ENCODE assay signal across 32 cellular contexts in the genomic region with DNA sequence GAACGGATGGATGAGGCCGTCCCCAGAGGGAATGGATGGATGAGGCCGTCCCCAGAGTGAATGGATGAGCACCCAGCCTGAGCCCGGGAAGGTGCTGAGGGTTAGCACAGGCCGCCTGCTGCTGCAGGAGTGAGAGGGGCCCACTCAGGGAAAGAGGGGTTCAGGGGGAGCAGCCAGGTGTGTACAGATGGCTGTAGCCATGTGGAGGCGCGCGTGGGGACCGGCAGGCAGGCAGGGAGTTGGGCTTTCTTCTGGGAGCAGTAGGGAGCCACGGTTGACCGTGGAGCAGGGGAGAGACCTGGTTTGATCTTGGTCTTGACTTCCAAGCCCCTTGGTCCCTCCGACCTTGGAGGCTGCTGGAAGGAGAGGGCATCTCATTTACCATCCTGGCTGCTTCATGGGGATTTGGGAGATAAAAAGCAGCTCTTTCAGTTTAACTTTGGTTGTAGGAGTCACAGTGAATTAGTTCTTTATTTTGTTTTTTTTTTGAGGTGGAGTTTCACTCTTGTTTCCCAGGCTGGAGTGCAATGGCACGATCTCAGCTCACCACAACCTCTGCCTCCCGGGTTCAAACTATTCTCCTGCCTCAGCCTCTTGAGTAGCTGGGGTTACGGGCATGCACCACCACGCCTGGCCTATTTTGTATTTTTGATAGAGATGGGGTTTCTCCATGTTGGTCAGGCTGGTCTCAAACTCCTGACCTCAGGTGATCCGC. TPM values are rescaled to one million over a fixed set of nuclear protein-coding genes. Genes with fewer than 3 reads are reported as not detected.
DNase-seq lines count a peak whose midpoint lies in the region; ATAC-seq, FAIRE-seq and TF ChIP-seq lines count a peak whose summit lies in the region.
"Had no signal": no experiment of that assay in that cellular context is flagged by ENCODE, and none has a peak within 500 bp of the region (broad histone marks: within the 10 kb centered on the region; RNA-seq: fewer than 3 reads in every experiment).

No MANE protein-coding gene starts in this region.

- peak overlapping the region; percentile 26; the same call in 1 of the 2 replicates for H3K9ac ChIP-seq in HepG2 (ENCODE audit: insufficient read depth, low read depth, low read length)

- H3K27ac ChIP-seq in HepG2 (ENCODE audit: extremely low read length, insufficient read depth, low read length), result peak overlapping the region; percentile 99
- H3K27ac ChIP-seq in right lobe of liver, result no peak overlapping the region
- H3K27ac ChIP-seq in vagina, result no peak overlapping the region
- H3K27ac ChIP-seq: sigmoid colon, upper lobe of right lung had no signal

- in situ Hi-C loops in HepG2 (cut with HindIII; ENCODE audit: extremely low pct_ligation_motif_present, low pct_unique_long_range_greater_than_20kb), result no loop called here

- no peak for TF ChIP-seq CTCF in HepG2 (CRISPR knock-in tag; IDR thresholded peaks at IDR 0.05)
- TF ChIP-seq CTCF in right lobe of liver (IDR thresholded peaks at IDR 0.05), result no peak
- TF ChIP-seq CTCF in mesothelial cell of epicardium (IDR thresholded peaks at IDR 0.05; ENCODE audit: unreplicated experiment), result no peak
- no peak for TF ChIP-seq CTCF in vagina (IDR thresholded peaks at IDR 0.05)

- DNase-seq in HepG2 (ENCODE audit: low spot score), result no peak
- DNase-seq in right lobe of liver, result no peak
- DNase-seq in T-helper 17 cell, result no peak
- DNase-seq in mesothelial cell of epicardium (ENCODE audit: low spot score in 2 of 2, unreplicated experiment in 2 of 2), result no peak
- no peak for DNase-seq in NCI-H187 (lab: John Stamatoyannopoulos, UW)
- DNase-seq in NCI-H82 treated with DMSO at 0.1 percent for 48 hours (lab: John Stamatoyannopoulos, UW; ENCODE audit: unreplicated experiment), result no peak
- no peak for DNase-seq in vagina (ENCODE audit: extremely low spot score in 2 of 2)
- DNase-seq: activated CD4-positive, alpha-beta T cell treated with anti-CD3 and anti-CD28 coated beads for 4 hours; activated naive CD4-positive, alpha-beta T cell treated with Interleukin-2 at 50 U/mL for 16 hours; activated T-cell treated with anti-CD3 and anti-CD28 coated beads, Interleukin-2, amount 50 U/mL, for 48 hours; AML-193; amniotic stem cell; caudate nucleus; dermis blood vessel endothelial cell; DMS79; GF-D8; Kasumi-1; NCI-H1694; NCI-H2171 treated with DMSO at 0.1 percent for 48 hours; NCI-H526; posterior cingulate gyrus; RPMI8226; sigmoid colon; stimulated activated CD4-positive, alpha-beta T cell treated with anti-CD3 and anti-CD28 coated beads, Interleukin-15, amount 100 ng/mL, for 24 hours; upper lobe of right lung had no signal

- H3K36me3 ChIP-seq in HepG2 (replicated peaks in 1 of 2; ENCODE audit: control insufficient read depth in 1 of 2, insufficient read depth in 2 of 2, low read length in 2 of 2) (peaks cover 12 to 23% of the 10 kb centered on the region in 2 experiments; a peak in 4 of 5 replicates), right lobe of liver (no peaks in the 10 kb centered on the region), vagina (no peaks in the 10 kb centered on the region)
- H3K36me3 ChIP-seq: sigmoid colon, upper lobe of right lung had no signal

- H3K36me3 Mint-ChIP-seq in T-helper 17 cell (ENCODE audit: low read depth) (no peaks in the 10 kb centered on the region), mesothelial cell of epicardium (no peaks in the 10 kb centered on the region)

- H3K9me3 ChIP-seq in HepG2 (ENCODE audit: low read length) (no peaks in the 10 kb centered on the region), right lobe of liver (no peaks in the 10 kb centered on the region), T-helper 17 cell (ENCODE audit: control insufficient read depth, low read length, poor library complexity, severe bottlenecking) (no peaks in the 10 kb centered on the region), vagina (no peaks in the 10 kb centered on the region)
- H3K9me3 ChIP-seq: sigmoid colon, upper lobe of right lung had no signal

- no peak for TF ChIP-seq RAD21 in HepG2 (CRISPR knock-in tag; IDR thresholded peaks at IDR 0.05)

- H3K79me2 ChIP-seq in HepG2 (ENCODE audit: insufficient read depth, low read length), result peaks cover 65% of the 10 kb centered on the region

- H3K4me1 Mint-ChIP-seq in T-helper 17 cell, result no peaks in the 10 kb centered on the region
- peaks cover 32% of the 10 kb centered on the region for H3K4me1 Mint-ChIP-seq in mesothelial cell of epicardium

- intact Hi-C loops in HepG2 (cut with micrococcal nuclease; ENCODE audit: unreplicated experiment) (no loop called here), right lobe of liver (cut with DNase I) (no loop called here), vagina (cut with DNase I) (no loop called here)

- H3K9me3 Mint-ChIP-seq in mesothelial cell of epicardium, result no peaks in the 10 kb centered on the region
- H3K9me3 Mint-ChIP-seq: T-helper 1 cell treated with Interleukin-12 subunit alpha and Interleukin-12 subunit beta and Interleukin-4 antibody, amounts not matched to agents 30 μg/mL and 1 μg/mL, for 36 hours had no signal

- TF ChIP-seq POLR2A in HepG2 (IDR thresholded peaks at IDR 0.05; ENCODE audit: insufficient read depth in 1 of 2, low read depth in 2 of 2, low read length in 2 of 2) (no peak), right lobe of liver (IDR thresholded peaks at IDR 0.05) (no peak), vagina (IDR thresholded peaks at IDR 0.05) (no peak)

- H3K4me3 ChIP-seq in HepG2 (replicated peaks in 1 of 3; ENCODE audit: insufficient read depth in 1 of 3, low read depth in 2 of 3, low read length in 3 of 3) (no peak overlapping the region), right lobe of liver (no peak overlapping the region), vagina (no peak overlapping the region)
- H3K4me3 ChIP-seq: sigmoid colon, upper lobe of right lung had no signal

- H3K27me3 Mint-ChIP-seq in T-helper 17 cell (no peaks in the 10 kb centered on the region), mesothelial cell of epicardium (ENCODE audit: low read depth) (no peaks in the 10 kb centered on the region)

- 85% methylated on average over 14 of the region's 17 CpGs for WGBS in HepG2 (ENCODE audit: low lambda C conversion rate)
- 0% methylated on average over 1 of the region's 17 CpGs for WGBS in right lobe of liver (ENCODE audit: insufficient coverage, low coverage, low lambda C conversion rate, missing lambda C conversion rate)

- no peak overlapping the region for H3K4me3 Mint-ChIP-seq in T-helper 17 cell
- no peak overlapping the region for H3K4me3 Mint-ChIP-seq in mesothelial cell of epicardium
- H3K4me3 Mint-ChIP-seq: T-helper 1 cell treated with Interleukin-12 subunit alpha and Interleukin-12 subunit beta and Interleukin-4 antibody, amounts not matched to agents 30 μg/mL and 1 μg/mL, for 36 hours had no signal

- H3K27me3 ChIP-seq in HepG2 (ENCODE audit: control insufficient read depth in 1 of 2, insufficient read depth in 2 of 2, low read length in 2 of 2), result no peaks in the 10 kb centered on the region
- H3K27me3 ChIP-seq in right lobe of liver, result no peaks in the 10 kb centered on the region
- H3K27me3 ChIP-seq in vagina, result no peaks in the 10 kb centered on the region
- H3K27me3 ChIP-seq: sigmoid colon, upper lobe of right lung had no signal

- CTCF ChIA-PET in HepG2 (lab: Yijun Ruan, JAX; ENCODE audit: low intra/inter-chr PET ratio, low total read pairs), result no interaction called here

- peak overlapping the region; percentile 32 for H3K27ac Mint-ChIP-seq in T-helper 17 cell
- peak overlapping the region; percentile 94 for H3K27ac Mint-ChIP-seq in mesothelial cell of epicardium
- H3K27ac Mint-ChIP-seq: T-helper 1 cell treated with Interleukin-12 subunit alpha and Interleukin-12 subunit beta and Interleukin-4 antibody, amounts not matched to agents 30 μg/mL and 1 μg/mL, for 36 hours had no signal

- H4K20me1 ChIP-seq in HepG2 (ENCODE audit: insufficient read depth, low read length), result peaks cover 14% of the 10 kb centered on the region; the same call in 1 of the 2 replicates

- FAIRE-seq in HepG2 (lab: Jason Lieb, UNC), result no peak
- FAIRE-seq: A204.1, HTR-8/SVneo, islet of Langerhans had no signal

- H3K4me2 ChIP-seq in HepG2 (ENCODE audit: low read depth, low read length), result no peak overlapping the region

- peaks cover 75% of the 10 kb centered on the region for H3K4me1 ChIP-seq in HepG2 (ENCODE audit: insufficient read depth, low read length)
- H3K4me1 ChIP-seq in right lobe of liver, result no peaks in the 10 kb centered on the region
- peaks cover 15% of the 10 kb centered on the region for H3K4me1 ChIP-seq in vagina

- TF ChIP-seq EP300 in HepG2 (IDR thresholded peaks at IDR 0.05; ENCODE audit: low read depth in 2 of 2, low read length in 2 of 2) (no peak), HepG2 (CRISPR knock-in tag; IDR thresholded peaks at IDR 0.05; ENCODE audit: borderline replicate concordance) (no peak)

- POLR2A ChIA-PET in HepG2 (lab: Yijun Ruan, JAX), result interaction anchor here (4.2 to 4.8 kb wide), 2 partner anchors 11 to 19 kb away, joined by 49 to 50 read pairs; no protein-coding TSS in a partner anchor

- BruUV-seq in HepG2 (replicated peaks; lab: Mats Ljungman, UMichigan), result no TSS peak

- ATAC-seq in HepG2 (no peak), right lobe of liver (no peak), T-helper 17 cell (no peak), HG02759 (IDR thresholded peaks at IDR 0.05; ENCODE audit: unreplicated experiment) (no peak)
- ATAC-seq: upper lobe of right lung had no signal

- H2AFZ ChIP-seq in HepG2 (ENCODE audit: low read length), result no peak overlapping the region

RNA-seq across cellular contexts. Expression of a gene that starts 24.7 kb away (rescaled TPM):
- total RNA-seq in HepG2 (2016; rRNA removed; fragmentation: Illumina TruSeq; extraction: Trizol), result 53.8 and 71.3 TPM in 2 replicates
- total RNA-seq in HepG2 (2016; cell fraction: cytosol; rRNA removed; fragmentation: Illumina TruSeq; extraction: Trizol; ENCODE audit: low read depth), result 26.5 and 31.5 TPM in 2 replicates
- total RNA-seq in HepG2 (2016; cell fraction: insoluble cytoplasmic fraction; rRNA removed; fragmentation: Illumina TruSeq; extraction: Trizol), result 41.5 and 68.9 TPM in 2 replicates
- total RNA-seq in HepG2 (2016; cell fraction: membrane; rRNA removed; fragmentation: Illumina TruSeq; extraction: Trizol), result 56.8 and 62.2 TPM in 2 replicates
- total RNA-seq in HepG2 (2016; cell fraction: nucleus; rRNA removed; fragmentation: Illumina TruSeq; extraction: Trizol), result 35.6 and 47.1 TPM in 2 replicates
- polyA plus RNA-seq in HepG2 (2011; rRNA removed), result 77.9 and 102 TPM in 2 replicates
- polyA plus RNA-seq in HepG2 (2011; cell fraction: cytosol; rRNA removed), result 44.7 and 68.0 TPM in 2 replicates
- polyA plus RNA-seq in HepG2 (2011; cell fraction: nucleus; rRNA removed), result 150 and 160 TPM in 2 replicates
- 78.6 and 99.3 TPM in 2 replicates for polyA plus RNA-seq in HepG2 (2012)
- polyA plus RNA-seq in HepG2 (2016; cell fraction: cytosol; fragmentation: Illumina TruSeq; extraction: Trizol; ENCODE audit: low read depth), result 31.0 and 31.3 TPM in 2 replicates
- polyA plus RNA-seq in HepG2 (2016; cell fraction: insoluble cytoplasmic fraction; fragmentation: Illumina TruSeq; extraction: Trizol; ENCODE audit: low read depth), result 58.1 and 70.4 TPM in 2 replicates
- polyA plus RNA-seq in HepG2 (2016; cell fraction: membrane; fragmentation: Illumina TruSeq; extraction: Trizol; ENCODE audit: low read depth), result 47.1 and 58.2 TPM in 2 replicates
- polyA plus RNA-seq in HepG2 (2016; cell fraction: nucleus; fragmentation: Illumina TruSeq; extraction: Trizol; ENCODE audit: insufficient read depth, low read depth), result 76.0 and 89.6 TPM in 2 replicates
- polyA minus RNA-seq in HepG2 (2011; rRNA and poly(A)+ RNA removed; ENCODE audit: low replicate concordance), result 15.5 and 299 TPM in 2 replicates
- 163 and 199 TPM in 2 replicates for polyA minus RNA-seq in HepG2 (2011; cell fraction: cytosol; rRNA and poly(A)+ RNA removed)
- 48.5 and 77.1 TPM in 2 replicates for polyA minus RNA-seq in HepG2 (2011; cell fraction: nucleus; rRNA and poly(A)+ RNA removed)
- 1 to 10 TPM in 5 of 6 experiments, under 1 TPM in 1; 0.74 to 5.3 (median 1.9) TPM for total RNA-seq in right lobe of liver
- total RNA-seq in T-helper 17 cell, result 10 to 100 TPM in 1 of 2 donors, 1 to 10 TPM in 1; 8.1 to 11.8 TPM
- 65.9 to 72.4 TPM (median 70.6 TPM) in 3 replicates for total RNA-seq in mesothelial cell of epicardium
- total RNA-seq in vagina, result 10.3 TPM

RNA-seq across cellular contexts. Expression of a gene that starts 33.4 kb away (rescaled TPM):
- 3.9 and 10.2 TPM in 2 replicates for total RNA-seq in HepG2 (2016; rRNA removed; fragmentation: Illumina TruSeq; extraction: Trizol)
- 4.7 and 5.1 TPM in 2 replicates for total RNA-seq in HepG2 (2016; cell fraction: cytosol; rRNA removed; fragmentation: Illumina TruSeq; extraction: Trizol; ENCODE audit: low read depth)
- total RNA-seq in HepG2 (2016; cell fraction: insoluble cytoplasmic fraction; rRNA removed; fragmentation: Illumina TruSeq; extraction: Trizol), result 3.2 and 9.6 TPM in 2 replicates
- 7.1 and 8.6 TPM in 2 replicates for total RNA-seq in HepG2 (2016; cell fraction: membrane; rRNA removed; fragmentation: Illumina TruSeq; extraction: Trizol)
- total RNA-seq in HepG2 (2016; cell fraction: nucleus; rRNA removed; fragmentation: Illumina TruSeq; extraction: Trizol), result 8.2 and 8.4 TPM in 2 replicates
- polyA plus RNA-seq in HepG2 (2011; rRNA removed), result 1.1 and 1.5 TPM in 2 replicates
- 1.6 and 3.0 TPM in 2 replicates for polyA plus RNA-seq in HepG2 (2011; cell fraction: cytosol; rRNA removed)
- polyA plus RNA-seq in HepG2 (2011; cell fraction: nucleus; rRNA removed), result 10.4 and 11.9 TPM in 2 replicates
- polyA plus RNA-seq in HepG2 (2012), result 2.8 and 4.0 TPM in 2 replicates
- 3.6 and 4.4 TPM in 2 replicates for polyA plus RNA-seq in HepG2 (2016; cell fraction: cytosol; fragmentation: Illumina TruSeq; extraction: Trizol; ENCODE audit: low read depth)
- polyA plus RNA-seq in HepG2 (2016; cell fraction: insoluble cytoplasmic fraction; fragmentation: Illumina TruSeq; extraction: Trizol; ENCODE audit: low read depth), result 4.2 and 5.9 TPM in 2 replicates
- polyA plus RNA-seq in HepG2 (2016; cell fraction: membrane; fragmentation: Illumina TruSeq; extraction: Trizol; ENCODE audit: low read depth), result 4.5 and 6.0 TPM in 2 replicates
- 15.3 and 19.1 TPM in 2 replicates for polyA plus RNA-seq in HepG2 (2016; cell fraction: nucleus; fragmentation: Illumina TruSeq; extraction: Trizol; ENCODE audit: insufficient read depth, low read depth)
- polyA minus RNA-seq in HepG2 (2011; rRNA and poly(A)+ RNA removed; ENCODE audit: low replicate concordance), result 5.9 TPM in 1 of 2 replicates, not detected in the other
- 2.4 and 3.7 TPM in 2 replicates for polyA minus RNA-seq in HepG2 (2011; cell fraction: cytosol; rRNA and poly(A)+ RNA removed)
- 0.50 and 0.77 TPM in 2 replicates for polyA minus RNA-seq in HepG2 (2011; cell fraction: nucleus; rRNA and poly(A)+ RNA removed)
- under 1 TPM in 1 of 6 experiments, not detected in 5; 0.47 TPM for total RNA-seq in right lobe of liver
- total RNA-seq in T-helper 17 cell, result under 1 TPM; 0.94 to 0.99 TPM
- 1.0 to 1.5 TPM (median 1.1 TPM) in 3 replicates for total RNA-seq in mesothelial cell of epicardium
- total RNA-seq in vagina, result not detected
- total RNA-seq: dermis blood vessel endothelial cell, fibroblast of lung, liver, sigmoid colon, upper lobe of right lung had no signal
- polyA plus RNA-seq: fibroblast of lung, liver had no signal

RNA-seq across cellular contexts. Expression of a gene that starts 33.6 kb away (rescaled TPM):
- total RNA-seq in HepG2 (2016; rRNA removed; fragmentation: Illumina TruSeq; extraction: Trizol) (47.6 and 49.7 TPM in 2 replicates), right lobe of liver (10 to 100 TPM; 19.0 to 56.2 (median 29.7) TPM), T-helper 17 cell (10 to 100 TPM; 18.2 to 42.8 TPM), mesothelial cell of epicardium (59.3 to 65.2 TPM (median 59.4 TPM) in 3 replicates), vagina (66.8 TPM)
- total RNA-seq in HepG2 (2016; cell fraction: cytosol; rRNA removed; fragmentation: Illumina TruSeq; extraction: Trizol; ENCODE audit: low read depth), result 26.1 and 29.1 TPM in 2 replicates
- 48.0 and 48.9 TPM in 2 replicates for total RNA-seq in HepG2 (2016; cell fraction: insoluble cytoplasmic fraction; rRNA removed; fragmentation: Illumina TruSeq; extraction: Trizol)
- total RNA-seq in HepG2 (2016; cell fraction: membrane; rRNA removed; fragmentation: Illumina TruSeq; extraction: Trizol), result 31.0 and 31.9 TPM in 2 replicates
- 29.6 and 30.6 TPM in 2 replicates for total RNA-seq in HepG2 (2016; cell fraction: nucleus; rRNA removed; fragmentation: Illumina TruSeq; extraction: Trizol)
- polyA plus RNA-seq in HepG2 (2011; rRNA removed), result 36.4 and 44.6 TPM in 2 replicates
- polyA plus RNA-seq in HepG2 (2011; cell fraction: cytosol; rRNA removed), result 25.5 and 56.5 TPM in 2 replicates
- 182 and 212 TPM in 2 replicates for polyA plus RNA-seq in HepG2 (2011; cell fraction: nucleus; rRNA removed)
- polyA plus RNA-seq in HepG2 (2012), result 32.8 and 36.1 TPM in 2 replicates
- polyA plus RNA-seq in HepG2 (2016; cell fraction: cytosol; fragmentation: Illumina TruSeq; extraction: Trizol; ENCODE audit: low read depth), result 33.6 and 34.5 TPM in 2 replicates
- polyA plus RNA-seq in HepG2 (2016; cell fraction: insoluble cytoplasmic fraction; fragmentation: Illumina TruSeq; extraction: Trizol; ENCODE audit: low read depth), result 54.6 and 65.2 TPM in 2 replicates
- polyA plus RNA-seq in HepG2 (2016; cell fraction: membrane; fragmentation: Illumina TruSeq; extraction: Trizol; ENCODE audit: low read depth), result 27.0 and 27.2 TPM in 2 replicates
- polyA plus RNA-seq in HepG2 (2016; cell fraction: nucleus; fragmentation: Illumina TruSeq; extraction: Trizol; ENCODE audit: insufficient read depth, low read depth), result 69.0 and 72.3 TPM in 2 replicates
- polyA minus RNA-seq in HepG2 (2011; rRNA and poly(A)+ RNA removed; ENCODE audit: low replicate concordance), result 59.9 and 104 TPM in 2 replicates
- polyA minus RNA-seq in HepG2 (2011; cell fraction: cytosol; rRNA and poly(A)+ RNA removed), result 40.3 and 49.5 TPM in 2 replicates
- polyA minus RNA-seq in HepG2 (2011; cell fraction: nucleus; rRNA and poly(A)+ RNA removed), result 29.6 and 30.8 TPM in 2 replicates

RNA-seq across cellular contexts. Expression of a gene that starts 37.5 kb away (rescaled TPM):
- total RNA-seq in HepG2 (2016; rRNA removed; fragmentation: Illumina TruSeq; extraction: Trizol) (21.8 and 26.2 TPM in 2 replicates), right lobe of liver (10 to 100 TPM; 14.5 to 28.2 (median 20.5) TPM), T-helper 17 cell (100 to 1,000 TPM; 233 to 243 TPM), mesothelial cell of epicardium (47.4 to 50.5 TPM (median 49.5 TPM) in 3 replicates), vagina (41.3 TPM)
- 17.5 and 31.0 TPM in 2 replicates for total RNA-seq in HepG2 (2016; cell fraction: cytosol; rRNA removed; fragmentation: Illumina TruSeq; extraction: Trizol; ENCODE audit: low read depth)
- total RNA-seq in HepG2 (2016; cell fraction: insoluble cytoplasmic fraction; rRNA removed; fragmentation: Illumina TruSeq; extraction: Trizol), result 22.0 and 24.7 TPM in 2 replicates
- total RNA-seq in HepG2 (2016; cell fraction: membrane; rRNA removed; fragmentation: Illumina TruSeq; extraction: Trizol), result 29.7 and 34.2 TPM in 2 replicates
- total RNA-seq in HepG2 (2016; cell fraction: nucleus; rRNA removed; fragmentation: Illumina TruSeq; extraction: Trizol), result 16.4 and 18.7 TPM in 2 replicates
- 26.9 and 40.4 TPM in 2 replicates for polyA plus RNA-seq in HepG2 (2011; rRNA removed)
- 30.7 and 39.0 TPM in 2 replicates for polyA plus RNA-seq in HepG2 (2011; cell fraction: cytosol; rRNA removed)
- polyA plus RNA-seq in HepG2 (2011; cell fraction: nucleus; rRNA removed), result 57.8 and 68.0 TPM in 2 replicates
- polyA plus RNA-seq in HepG2 (2012), result 22.6 and 31.3 TPM in 2 replicates
- 24.5 and 25.3 TPM in 2 replicates for polyA plus RNA-seq in HepG2 (2016; cell fraction: cytosol; fragmentation: Illumina TruSeq; extraction: Trizol; ENCODE audit: low read depth)
- polyA plus RNA-seq in HepG2 (2016; cell fraction: insoluble cytoplasmic fraction; fragmentation: Illumina TruSeq; extraction: Trizol; ENCODE audit: low read depth), result 39.3 and 43.4 TPM in 2 replicates
- 44.4 and 45.0 TPM in 2 replicates for polyA plus RNA-seq in HepG2 (2016; cell fraction: membrane; fragmentation: Illumina TruSeq; extraction: Trizol; ENCODE audit: low read depth)
- 58.7 and 76.5 TPM in 2 replicates for polyA plus RNA-seq in HepG2 (2016; cell fraction: nucleus; fragmentation: Illumina TruSeq; extraction: Trizol; ENCODE audit: insufficient read depth, low read depth)
- 15.6 and 40.4 TPM in 2 replicates for polyA minus RNA-seq in HepG2 (2011; rRNA and poly(A)+ RNA removed; ENCODE audit: low replicate concordance)
- polyA minus RNA-seq in HepG2 (2011; cell fraction: cytosol; rRNA and poly(A)+ RNA removed), result 11.7 and 15.6 TPM in 2 replicates
- 8.1 and 9.8 TPM in 2 replicates for polyA minus RNA-seq in HepG2 (2011; cell fraction: nucleus; rRNA and poly(A)+ RNA removed)

RNA-seq across cellular contexts. Expression of a gene that starts 49.7 kb away (rescaled TPM):
- total RNA-seq in HepG2 (2016; rRNA removed; fragmentation: Illumina TruSeq; extraction: Trizol), result 0.07 TPM in 1 of 2 replicates, not detected in the other
- total RNA-seq in HepG2 (2016; cell fraction: cytosol; rRNA removed; fragmentation: Illumina TruSeq; extraction: Trizol; ENCODE audit: low read depth), result not detected in 2 replicates
- 0.17 TPM in 1 of 2 replicates, not detected in the other for total RNA-seq in HepG2 (2016; cell fraction: insoluble cytoplasmic fraction; rRNA removed; fragmentation: Illumina TruSeq; extraction: Trizol)
- total RNA-seq in HepG2 (2016; cell fraction: membrane; rRNA removed; fragmentation: Illumina TruSeq; extraction: Trizol), result not detected in 2 replicates
- total RNA-seq in HepG2 (2016; cell fraction: nucleus; rRNA removed; fragmentation: Illumina TruSeq; extraction: Trizol), result 0.28 TPM in 1 of 2 replicates, not detected in the other
- polyA plus RNA-seq in HepG2 (2011; rRNA removed), result 0.20 and 0.34 TPM in 2 replicates
- polyA plus RNA-seq in HepG2 (2011; cell fraction: cytosol; rRNA removed), result 0.15 and 0.47 TPM in 2 replicates
- 2.8 and 7.1 TPM in 2 replicates for polyA plus RNA-seq in HepG2 (2011; cell fraction: nucleus; rRNA removed)
- polyA plus RNA-seq in HepG2 (2012), result 0.23 and 0.28 TPM in 2 replicates
- polyA plus RNA-seq in HepG2 (2016; cell fraction: cytosol; fragmentation: Illumina TruSeq; extraction: Trizol; ENCODE audit: low read depth), result not detected in 2 replicates
- polyA plus RNA-seq in HepG2 (2016; cell fraction: insoluble cytoplasmic fraction; fragmentation: Illumina TruSeq; extraction: Trizol; ENCODE audit: low read depth), result not detected in 2 replicates
- polyA plus RNA-seq in HepG2 (2016; cell fraction: membrane; fragmentation: Illumina TruSeq; extraction: Trizol; ENCODE audit: low read depth), result not detected in 2 replicates
- polyA plus RNA-seq in HepG2 (2016; cell fraction: nucleus; fragmentation: Illumina TruSeq; extraction: Trizol; ENCODE audit: insufficient read depth, low read depth), result 0.27 and 0.38 TPM in 2 replicates
- polyA minus RNA-seq in HepG2 (2011; rRNA and poly(A)+ RNA removed; ENCODE audit: low replicate concordance), result 0.42 TPM in 1 of 2 replicates, not detected in the other
- not detected in 2 replicates for polyA minus RNA-seq in HepG2 (2011; cell fraction: cytosol; rRNA and poly(A)+ RNA removed)
- 0.13 and 0.37 TPM in 2 replicates for polyA minus RNA-seq in HepG2 (2011; cell fraction: nucleus; rRNA and poly(A)+ RNA removed)
- under 1 TPM in 1 of 6 experiments, not detected in 5; 0.06 TPM for total RNA-seq in right lobe of liver
- 1 to 10 TPM in 1 of 2 donors, not detected in 1; 1.8 TPM for total RNA-seq in T-helper 17 cell
- total RNA-seq in mesothelial cell of epicardium, result 0.29 to 0.36 TPM (median 0.34 TPM) in 3 replicates
- total RNA-seq in vagina, result not detected
- total RNA-seq: upper lobe of right lung had no signal
- polyA plus RNA-seq: liver had no signal
